Comparison of ENCODE assay signal across 10 cellular contexts in the genomic region with DNA sequence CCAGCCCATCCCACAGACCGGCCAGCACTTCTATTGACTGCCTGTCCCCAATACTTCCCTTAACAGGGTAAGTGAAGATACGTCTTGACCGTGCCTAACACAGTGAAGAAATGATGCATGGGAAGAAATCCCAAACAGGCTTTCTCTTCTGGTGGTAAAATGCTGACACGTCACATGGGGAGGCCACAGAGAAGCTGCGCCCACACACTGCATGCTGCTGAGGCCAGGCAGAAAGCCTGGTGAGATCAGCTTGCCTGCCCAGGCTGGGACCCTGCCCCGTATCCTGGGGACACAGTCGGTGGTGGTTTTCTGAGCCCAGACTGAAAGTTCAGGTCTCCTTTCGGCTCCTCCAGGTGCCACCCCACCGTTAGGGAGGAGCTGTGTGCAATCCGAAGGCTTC.
"Had no signal": no experiment of that assay in that cellular context is flagged by ENCODE, and none has a peak within 500 bp of the region (broad histone marks: within the 10 kb centered on the region; RNA-seq: fewer than 3 reads in every experiment).

No MANE protein-coding gene starts in this region.

- H3K9me3 ChIP-seq: HAP-1 had no signal

- ATAC-seq: GM23338, HCT116 had no signal

- H3K9me3 Mint-ChIP-seq: GM23338 had no signal

- H3K27ac Mint-ChIP-seq: GM23338, HFFc6 had no signal

- H3K4me1 Mint-ChIP-seq: GM23338 had no signal

- H3K9ac ChIP-seq: GM23248 had no signal

- H2AFZ ChIP-seq: GM23248, GM23338 had no signal

- H3K27ac ChIP-seq: GM23248 had no signal

- H3K36me3 ChIP-seq: HAP-1 had no signal

- H3K4me3 ChIP-seq: GM23248, GM23338, HAP-1 had no signal

- H3K4me2 ChIP-seq: GM23338 had no signal

- FAIRE-seq: H1, H54 had no signal

- H3K4me3 Mint-ChIP-seq: GM23338, HFFc6 had no signal

- H3K4me1 ChIP-seq: HAP-1 had no signal

- DNase-seq: GM23248, GOT3, H7, HCEC 1CT, HFFc6 had no signal
